In genomic region chr2:39621596-39621995, GRCh38 we compare ENCODE assay signal across 28 cellular contexts.
"Had no signal": no experiment of that assay in that cellular context is flagged by ENCODE, and none has a peak within 500 bp of the region (broad histone marks: within the 10 kb centered on the region; RNA-seq: fewer than 3 reads in every experiment).

No MANE protein-coding gene starts in this region.

- DNase-seq: activated CD4-positive, alpha-beta memory T cell treated with anti-CD3 and anti-CD28 coated beads for 36 hours; activated CD4-positive, alpha-beta T cell treated with anti-CD3 and anti-CD28 coated beads for 36 hours; activated CD4-positive, alpha-beta T cell treated with anti-CD3 and anti-CD28 coated beads, Interleukin-2, amount 10 ng/mL, durations not matched to agents 24 days and 14 days; activated CD4-positive, CD25-positive, alpha-beta regulatory T cell; activated CD4-positive, CD25-positive, alpha-beta regulatory T cell treated with anti-CD3 and anti-CD28 coated beads, Interleukin-2, amount 50 U/mL, for 72 hours; activated CD8-positive, alpha-beta memory T cell treated with anti-CD3 and anti-CD28 coated beads, Interleukin-2, amount 10 ng/mL, durations not matched to agents 7 days and 5 days; activated CD8-positive, alpha-beta memory T cell treated with anti-CD3 and anti-CD28 coated beads, Interleukin-2, amount 50 U/mL, for 4 hours; activated CD8-positive, alpha-beta T cell treated with anti-CD3 and anti-CD28 coated beads, Interleukin-2, amount 10 ng/mL, durations not matched to agents 7 days and 5 days; activated effector memory CD4-positive, alpha-beta T cell treated with anti-CD3 and anti-CD28 coated beads, Interleukin-2, amount 50 U/mL, for 16 hours; activated naive CD4-positive, alpha-beta T cell; activated naive CD4-positive, alpha-beta T cell treated with anti-CD3 and anti-CD28 coated beads, Interleukin-2, amount 10 ng/mL, durations not matched to agents 7 days and 5 days; activated naive CD8-positive, alpha-beta T cell treated with anti-CD3 and anti-CD28 coated beads, Interleukin-2, amount 10 ng/mL, durations not matched to agents 7 days and 5 days; activated T-cell treated with anti-CD3 and anti-CD28 coated beads, Interleukin-2, amount 50 U/mL, for 1 hour; activated T-cell treated with anti-CD3 and anti-CD28 coated beads, Interleukin-2, amount 50 U/mL, for 48 hours; anterior cingulate cortex; brain microvascular endothelial cell; dorsolateral prefrontal cortex; effector memory CD4-positive, alpha-beta T cell; endodermal cell; foreskin keratinocyte; gastrocnemius medialis; glutamatergic neuron; heart left ventricle; T-helper 17 cell; T1000 had no signal

- ATAC-seq: activated CD4-positive, alpha-beta T cell treated with anti-CD3 and anti-CD28 coated beads for 36 hours; activated CD8-positive, alpha-beta memory T cell treated with anti-CD3 and anti-CD28 coated beads, Interleukin-2, amount 10 ng/mL, durations not matched to agents 7 days and 5 days; activated CD8-positive, alpha-beta T cell treated with anti-CD3 and anti-CD28 coated beads, Interleukin-2, amount 10 ng/mL, durations not matched to agents 7 days and 5 days; activated naive CD4-positive, alpha-beta T cell treated with anti-CD3 and anti-CD28 coated beads, Interleukin-2, amount 50 U/mL, for 72 hours; esophagus mucosa; foreskin keratinocyte; gastrocnemius medialis; heart left ventricle; T-helper 17 cell had no signal

- H3K27ac ChIP-seq: brain microvascular endothelial cell, coronary artery, foreskin keratinocyte, gastrocnemius medialis, heart left ventricle had no signal
